8 cellular contexts compared by ENCODE assay signal in genomic region chr3:127590593-127591477, GRCh38. TPM values are rescaled to one million over a fixed set of nuclear protein-coding genes. Genes with fewer than 3 reads are reported as not detected.
A peak's percentile ranks its signal among the peaks of the same experiment; 100 is the strongest.
DNase-seq lines count a peak whose midpoint lies in the region; ATAC-seq lines count a peak whose summit lies in the region.

TSS of gene TPRA1 (minus strand) at chr3:127590733. CDS start at chr3:127580146, 10,587 bp downstream.

- H3K79me2 ChIP-seq in Karpas-422 (ENCODE audit: low read length) = peaks cover 58% of the 10 kb centered on the region

- H3K4me3 ChIP-seq in Karpas-422 (ENCODE audit: low read length) = peak within 1 kb of the TSS; percentile 99

- peak within 1 kb of the TSS; percentile 97 for H3K27ac Mint-ChIP-seq in activated T-helper 1 cell treated with anti-CD3 and anti-CD28 coated beads, Interleukin-12 subunit alpha, Interleukin-12 subunit beta, Interleukin-2, Interleukin-4 antibody, amounts not matched to agents 30 ng/mL and 10 ng/mL and 1 ng/mL, durations not matched to agents 14 hours and 24 hours and 36 hours
- peak within 1 kb of the TSS; percentile 18 to 96 (median 84) for H3K27ac Mint-ChIP-seq in naive B cell
- peak within 1 kb of the TSS; percentile 83 for H3K27ac Mint-ChIP-seq in stimulated activated memory B cell treated with anti-CD40 and anti-IgM and Interleukin-4, amounts not matched to agents 10 μg/mL and 1 μg/mL and 100 μg/mL, for 72 hours

- peak within 1 kb of the TSS; percentile 91 for H3K4me3 Mint-ChIP-seq in activated T-helper 1 cell treated with anti-CD3 and anti-CD28 coated beads, Interleukin-12 subunit alpha, Interleukin-12 subunit beta, Interleukin-2, Interleukin-4 antibody, amounts not matched to agents 30 ng/mL and 10 ng/mL and 1 ng/mL, durations not matched to agents 14 hours and 24 hours and 36 hours
- H3K4me3 Mint-ChIP-seq in naive B cell = peak within 1 kb of the TSS; percentile 88 to 99 (median 98)
- peak within 1 kb of the TSS; percentile 87 for H3K4me3 Mint-ChIP-seq in stimulated activated memory B cell treated with anti-CD40 and anti-IgM and Interleukin-4, amounts not matched to agents 10 μg/mL and 1 μg/mL and 100 μg/mL, for 72 hours

- peak within 1 kb of the TSS; percentile 63 for H3K27ac ChIP-seq in Karpas-422 (ENCODE audit: low read length)

- H3K9me3 ChIP-seq in Karpas-422 (ENCODE audit: low read length) = no peaks in the 10 kb centered on the region

- H3K27me3 ChIP-seq in Karpas-422 (ENCODE audit: low read length) = no peaks in the 10 kb centered on the region

- peak; percentile 63 for ATAC-seq in GM21825 (IDR thresholded peaks at IDR 0.05; ENCODE audit: unreplicated experiment)
- ATAC-seq in naive B cell (ENCODE audit: low read depth in 2 of 2) = peak; percentile 80 to 82
- ATAC-seq in stimulated activated memory B cell treated with anti-CD40 and anti-IgM and Interleukin-4, amounts not matched to agents 10 μg/mL and 1 μg/mL and 100 μg/mL, for 72 hours = peak; percentile 91

- H3K4me1 ChIP-seq in Karpas-422 (ENCODE audit: low read length) = peaks cover 40% of the 10 kb centered on the region

- H2AFZ ChIP-seq in Karpas-422 (ENCODE audit: low read length) = no peak within 1 kb of the TSS

- H3K9ac ChIP-seq in Karpas-422 (ENCODE audit: low read length) = peak within 1 kb of the TSS; percentile 95

- H3K27me3 Mint-ChIP-seq in activated T-helper 1 cell treated with anti-CD3 and anti-CD28 coated beads, Interleukin-12 subunit alpha, Interleukin-12 subunit beta, Interleukin-2, Interleukin-4 antibody, amounts not matched to agents 30 ng/mL and 10 ng/mL and 1 ng/mL, durations not matched to agents 14 hours and 24 hours and 36 hours (ENCODE audit: insufficient read depth) = no peaks in the 10 kb centered on the region
- no peaks in the 10 kb centered on the region for H3K27me3 Mint-ChIP-seq in naive B cell
- H3K27me3 Mint-ChIP-seq in stimulated activated memory B cell treated with anti-CD40 and anti-IgM and Interleukin-4, amounts not matched to agents 10 μg/mL and 1 μg/mL and 100 μg/mL, for 72 hours = no peaks in the 10 kb centered on the region

- no peaks in the 10 kb centered on the region for H3K36me3 ChIP-seq in Karpas-422 (ENCODE audit: insufficient read depth, low read length)

- intact Hi-C loops in activated T-helper 1 cell treated with anti-CD3 and anti-CD28 coated beads, Interleukin-12 subunit alpha, Interleukin-12 subunit beta, Interleukin-2, Interleukin-4 antibody, amounts not matched to agents 30 ng/mL and 10 ng/mL and 1 ng/mL, durations not matched to agents 14 hours and 24 hours and 36 hours (cut with micrococcal nuclease) = loop anchor here (1.0 to 10.0 kb wide), 13 partner anchors 7 to 1994 kb away; partner anchors contain the start of genes ABTB1, CHCHD6, MCM2 and OSBPL11

- H4K20me1 ChIP-seq in Karpas-422 (ENCODE audit: insufficient read depth, low read depth, low read length) = peaks cover 7% of the 10 kb centered on the region; the same call in 1 of the 2 replicates

- no peaks in the 10 kb centered on the region for H3K9me2 ChIP-seq in Karpas-422 (replicated peaks; ENCODE audit: insufficient read depth, low read length)

- DNase-seq in EH (ENCODE audit: low read depth) (peak; percentile 98), Karpas-422 (peak; percentile 99), RPMI7951 (ENCODE audit: low read depth) (peak; percentile 99), fibroblast of gingiva (ENCODE audit: low read depth) (peak; percentile 96), naive B cell (peak; percentile 85)
- DNase-seq in activated T-helper 1 cell treated with anti-CD3 and anti-CD28 coated beads, Interleukin-12 subunit alpha, Interleukin-12 subunit beta, Interleukin-2, Interleukin-4 antibody, amounts not matched to agents 30 ng/mL and 10 ng/mL and 1 ng/mL, durations not matched to agents 14 hours and 24 hours and 36 hours (ENCODE audit: low spot score) = peak; percentile 81

- peaks cover 22% of the 10 kb centered on the region for H3K4me1 Mint-ChIP-seq in activated T-helper 1 cell treated with anti-CD3 and anti-CD28 coated beads, Interleukin-12 subunit alpha, Interleukin-12 subunit beta, Interleukin-2, Interleukin-4 antibody, amounts not matched to agents 30 ng/mL and 10 ng/mL and 1 ng/mL, durations not matched to agents 14 hours and 24 hours and 36 hours (ENCODE audit: low read depth)
- peaks cover 23 to 38% (median 29%) of the 10 kb centered on the region in 3 donors for H3K4me1 Mint-ChIP-seq in naive B cell
- H3K4me1 Mint-ChIP-seq in stimulated activated memory B cell treated with anti-CD40 and anti-IgM and Interleukin-4, amounts not matched to agents 10 μg/mL and 1 μg/mL and 100 μg/mL, for 72 hours = peaks cover 44% of the 10 kb centered on the region

- peak within 1 kb of the TSS; percentile 79 for H3K4me2 ChIP-seq in Karpas-422 (ENCODE audit: low read depth, low read length, poor library complexity, severe bottlenecking)

- H3K36me3 Mint-ChIP-seq in activated T-helper 1 cell treated with anti-CD3 and anti-CD28 coated beads, Interleukin-12 subunit alpha, Interleukin-12 subunit beta, Interleukin-2, Interleukin-4 antibody, amounts not matched to agents 30 ng/mL and 10 ng/mL and 1 ng/mL, durations not matched to agents 14 hours and 24 hours and 36 hours (ENCODE audit: low read depth) = no peaks in the 10 kb centered on the region
- no peaks in the 10 kb centered on the region for H3K36me3 Mint-ChIP-seq in naive B cell
- peaks cover 3% of the 10 kb centered on the region for H3K36me3 Mint-ChIP-seq in stimulated activated memory B cell treated with anti-CD40 and anti-IgM and Interleukin-4, amounts not matched to agents 10 μg/mL and 1 μg/mL and 100 μg/mL, for 72 hours

- H3K9me3 Mint-ChIP-seq in activated T-helper 1 cell treated with anti-CD3 and anti-CD28 coated beads, Interleukin-12 subunit alpha, Interleukin-12 subunit beta, Interleukin-2, Interleukin-4 antibody, amounts not matched to agents 30 ng/mL and 10 ng/mL and 1 ng/mL, durations not matched to agents 14 hours and 24 hours and 36 hours = no peaks in the 10 kb centered on the region
- H3K9me3 Mint-ChIP-seq in naive B cell = no peaks in the 10 kb centered on the region
- no peaks in the 10 kb centered on the region for H3K9me3 Mint-ChIP-seq in stimulated activated memory B cell treated with anti-CD40 and anti-IgM and Interleukin-4, amounts not matched to agents 10 μg/mL and 1 μg/mL and 100 μg/mL, for 72 hours

RNA-seq across cellular contexts. Expression of gene TPRA1, which starts in this region (rescaled TPM):
- 34.7 and 36.9 TPM in 2 replicates for total RNA-seq in Karpas-422 (2014; rRNA removed; shearing (Covaris generic); ENCODE audit: low replicate concordance)
- total RNA-seq in RPMI7951 (2014; rRNA removed; shearing (Covaris generic)) = 26.1 and 26.8 TPM in 2 replicates
- 37.2 and 41.3 TPM in 2 replicates for total RNA-seq in activated T-helper 1 cell treated with anti-CD3 and anti-CD28 coated beads, Interleukin-12 subunit alpha, Interleukin-12 subunit beta, Interleukin-2, Interleukin-4 antibody, amounts not matched to agents 30 ng/mL and 10 ng/mL and 1 ng/mL, durations not matched to agents 14 hours and 24 hours and 36 hours
- polyA plus RNA-seq in naive B cell (ENCODE audit: low read depth in 6 of 6) = 10 to 100 TPM; 11.0 to 37.0 (median 18.2) TPM

Comparison
In these comparisons a context has a peak if more than half of its experiments do, and no peak if none do; other contexts are left out.
1. Peak in every context shown above with its lines: DNase-seq, ATAC-seq, H3K4me3 ChIP-seq and H3K27ac ChIP-seq.